Comparison of ENCODE assay signal across 15 cellular contexts in genomic region chr18:46182633-46183401, GRCh38.
DNase-seq lines count a peak whose midpoint lies in the region; ATAC-seq and TF ChIP-seq lines count a peak whose summit lies in the region.
"Had no signal": no experiment of that assay in that cellular context is flagged by ENCODE, and none has a peak within 500 bp of the region (broad histone marks: within the 10 kb centered on the region; RNA-seq: fewer than 3 reads in every experiment).

No MANE protein-coding gene starts in this region.

- DNase-seq in DND-41: no peak
- no peak for DNase-seq in Karpas-422
- DNase-seq in amniotic epithelial cell (ENCODE audit: low read depth): peak; percentile 59
- DNase-seq in naive B cell: no peak
- no peak for DNase-seq in DMS 273 (lab: John Stamatoyannopoulos, UW; ENCODE audit: unreplicated experiment)
- no peak for DNase-seq in iPS-NIHi7 (ENCODE audit: extremely low spot score)
- no peak for DNase-seq in AML-193 (lab: John Stamatoyannopoulos, UW)
- DNase-seq: activated CD4-positive, alpha-beta T cell treated with anti-CD3 and anti-CD28 coated beads for 4 hours; activated naive CD8-positive, alpha-beta T cell treated with anti-CD3 and anti-CD28 coated beads, Interleukin-2, amount 10 ng/mL, durations not matched to agents 7 days and 5 days; SJCRH30; stimulated activated CD4-positive, alpha-beta T cell treated with anti-CD3 and anti-CD28 coated beads, Interleukin-4, amount 100 ng/mL, for 4 hours had no signal

- H2AFZ ChIP-seq in DND-41 (ENCODE audit: low read depth, low read length) (no peak overlapping the region), Karpas-422 (ENCODE audit: low read length) (no peak overlapping the region)

- no peaks in the 10 kb centered on the region for H3K27me3 ChIP-seq in DND-41 (ENCODE audit: insufficient read depth, low read length, poor library complexity)
- H3K27me3 ChIP-seq in Karpas-422 (ENCODE audit: low read length): no peaks in the 10 kb centered on the region
- H3K27me3 ChIP-seq: SJCRH30, suprapubic skin had no signal

- peaks cover 39 to 86% (median 63%) of the 10 kb centered on the region in 3 donors for H3K4me1 Mint-ChIP-seq in naive B cell

- peak overlapping the region; percentile 0 to 93 (median 59) for H3K27ac Mint-ChIP-seq in naive B cell

- H3K4me1 ChIP-seq in DND-41 (ENCODE audit: insufficient read depth, low read length) (peaks cover 9% of the 10 kb centered on the region), Karpas-422 (ENCODE audit: low read length) (peaks cover 41% of the 10 kb centered on the region)
- H3K4me1 ChIP-seq: SJCRH30 had no signal

- H3K36me3 Mint-ChIP-seq in naive B cell: no peaks in the 10 kb centered on the region

- H3K9me2 ChIP-seq in Karpas-422 (replicated peaks; ENCODE audit: insufficient read depth, low read length): no peaks in the 10 kb centered on the region

- no peaks in the 10 kb centered on the region for H3K27me3 Mint-ChIP-seq in naive B cell
- H3K27me3 Mint-ChIP-seq: activated naive CD8-positive, alpha-beta T cell treated with anti-CD3 and anti-CD28 coated beads, Interleukin-2, amount 10 ng/mL, durations not matched to agents 7 days and 5 days had no signal

- H3K4me3 ChIP-seq in DND-41 (ENCODE audit: low read depth in 1 of 2, low read length in 2 of 2): no peak overlapping the region
- 0 out of 2 replicates have a peak overlapping the region, but pooled peaks have one; percentile 14 for H3K4me3 ChIP-seq in Karpas-422 (ENCODE audit: low read length)
- H3K4me3 ChIP-seq: lung, SJCRH30, suprapubic skin had no signal

- H3K79me2 ChIP-seq in DND-41 (ENCODE audit: insufficient read depth, low read length) (peaks cover 100% of the 10 kb centered on the region), Karpas-422 (ENCODE audit: low read length) (peaks cover 100% of the 10 kb centered on the region)

- ATAC-seq in DND-41 (ENCODE audit: insufficient read depth, low read depth): no peak
- no peak for ATAC-seq in naive B cell (ENCODE audit: low read depth in 2 of 2)
- ATAC-seq in HG03097 (IDR thresholded peaks at IDR 0.05; ENCODE audit: low FRiP score, unreplicated experiment): no peak
- ATAC-seq: HCT116 had no signal

- H3K9me3 Mint-ChIP-seq in naive B cell: no peaks in the 10 kb centered on the region
- H3K9me3 Mint-ChIP-seq: activated naive CD8-positive, alpha-beta T cell treated with anti-CD3 and anti-CD28 coated beads, Interleukin-2, amount 10 ng/mL, durations not matched to agents 7 days and 5 days had no signal

- H3K27ac ChIP-seq in DND-41 (ENCODE audit: low read length): peak overlapping the region; percentile 49; the same call in 1 of the 2 replicates
- H3K27ac ChIP-seq in Karpas-422 (ENCODE audit: low read length): peak overlapping the region; percentile 56
- H3K27ac ChIP-seq: SJCRH30, suprapubic skin had no signal

- no peak overlapping the region for H3K4me2 ChIP-seq in DND-41 (ENCODE audit: insufficient read depth, low read length)
- peak overlapping the region; percentile 54 for H3K4me2 ChIP-seq in Karpas-422 (ENCODE audit: low read depth, low read length, poor library complexity, severe bottlenecking)

- H3K9me3 ChIP-seq in DND-41 (ENCODE audit: insufficient read depth, low read length, severe bottlenecking) (no peaks in the 10 kb centered on the region), Karpas-422 (ENCODE audit: low read length) (no peaks in the 10 kb centered on the region)
- H3K9me3 ChIP-seq: SJCRH30, suprapubic skin had no signal

- H3K4me3 Mint-ChIP-seq in naive B cell: peak overlapping the region in 1 of 8 donors; percentile 13
- H3K4me3 Mint-ChIP-seq: activated naive CD8-positive, alpha-beta T cell treated with anti-CD3 and anti-CD28 coated beads, Interleukin-2, amount 10 ng/mL, durations not matched to agents 7 days and 5 days had no signal

- H3K36me3 ChIP-seq in DND-41 (ENCODE audit: insufficient read depth, low read length): 0 out of 2 replicates have a peak, but pooled peaks cover 1% of the 10 kb centered on the region
- no peaks in the 10 kb centered on the region for H3K36me3 ChIP-seq in Karpas-422 (ENCODE audit: insufficient read depth, low read length)
- H3K36me3 ChIP-seq: SJCRH30, suprapubic skin had no signal

- no peak for TF ChIP-seq CTCF in DND-41 (IDR thresholded peaks at IDR 0.05; ENCODE audit: borderline replicate concordance, extremely low read depth, low read length, poor library complexity, severe bottlenecking)

- H4K20me1 ChIP-seq in DND-41 (ENCODE audit: insufficient read depth, low read length) (peaks cover 76% of the 10 kb centered on the region), Karpas-422 (ENCODE audit: insufficient read depth, low read depth, low read length) (peaks cover 24% of the 10 kb centered on the region; the same call in 1 of the 2 replicates)

- H3K9ac ChIP-seq in DND-41 (ENCODE audit: low read depth, low read length): no peak overlapping the region
- peak overlapping the region; percentile 12 for H3K9ac ChIP-seq in Karpas-422 (ENCODE audit: low read length)
